15 cellular contexts compared by ENCODE assay signal in the genomic region with DNA sequence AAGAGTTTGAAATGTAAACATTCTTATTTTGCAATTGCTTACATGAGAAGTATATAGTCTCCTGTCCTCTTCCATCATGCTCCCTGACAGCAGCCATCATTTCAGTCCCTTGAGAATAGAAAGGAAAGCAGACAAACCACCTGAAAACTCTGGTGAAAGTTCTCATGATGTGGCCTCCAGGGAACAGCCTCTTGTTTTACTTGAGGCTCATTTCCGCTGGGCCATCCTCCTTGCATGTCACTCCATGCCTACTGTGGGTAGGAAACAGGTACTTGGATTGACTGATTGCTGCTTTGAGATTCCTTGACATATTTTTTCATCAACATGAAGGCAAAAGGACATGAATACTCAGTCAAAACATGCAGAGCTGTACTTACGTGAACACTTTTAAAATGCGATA. TPM values are rescaled to one million over a fixed set of nuclear protein-coding genes. Genes with fewer than 3 reads are reported as not detected.
A peak's percentile ranks its signal among the peaks of the same experiment; 100 is the strongest.
DNase-seq lines count a peak whose midpoint lies in the region; TF ChIP-seq lines count a peak whose summit lies in the region.
"Had no signal": no experiment of that assay in that cellular context is flagged by ENCODE, and none has a peak within 500 bp of the region (broad histone marks: within the 10 kb centered on the region; RNA-seq: fewer than 3 reads in every experiment).

No MANE protein-coding gene starts in this region.

- H3K9ac ChIP-seq in BLaER1 treated with 17β-estradiol and CSF1 and Interleukin-3, amounts not matched to agents 10 nM and 100 nM = peak overlapping the region in 1 of 11 experiments; percentile 62; a peak in 2 of 22 replicates
- H3K9ac ChIP-seq in mesendoderm (ENCODE audit: low read length) = no peak overlapping the region

- H4K20me1 ChIP-seq in BLaER1 treated with 17β-estradiol and CSF1 and Interleukin-3, amounts not matched to agents 10 nM and 100 nM = peaks cover 0 to 11% (median 0%) of the 10 kb centered on the region in 11 experiments; a peak in 2 of 22 replicates
- no peaks in the 10 kb centered on the region for H4K20me1 ChIP-seq in osteoblast (ENCODE audit: insufficient read depth, low read length)

- no peak overlapping the region for H2AK5ac ChIP-seq in mesendoderm (ENCODE audit: low read length)

- H2BK5ac ChIP-seq in mesendoderm (ENCODE audit: low read length) = no peak overlapping the region

- H3K79me1 ChIP-seq in mesendoderm (ENCODE audit: low read length) = no peaks in the 10 kb centered on the region

- H2AFZ ChIP-seq in osteoblast (ENCODE audit: low read length) = no peak overlapping the region
- H2AFZ ChIP-seq: PC-9 had no signal

- H4K8ac ChIP-seq in mesendoderm (ENCODE audit: low read depth, low read length) = no peak overlapping the region

- peak; percentile 30 for DNase-seq in NCI-H2107 treated with DMSO at 0.1 percent for 48 hours (lab: John Stamatoyannopoulos, UW; ENCODE audit: unreplicated experiment)
- DNase-seq in NCI-H2107 (lab: John Stamatoyannopoulos, UW) = no peak
- DNase-seq in NCI-H82 (lab: John Stamatoyannopoulos, UW) = peak; percentile 32
- peak; percentile 34 for DNase-seq in mesendoderm
- DNase-seq in osteoblast (ENCODE audit: insufficient read length, low spot score, missing footprints) = no peak
- DNase-seq in ureter (ENCODE audit: low spot score) = no peak
- DNase-seq in mucosa of gallbladder (ENCODE audit: low spot score) = no peak
- DNase-seq: CD4-positive, CD25-positive, alpha-beta regulatory T cell; DND-41; GF-D8; NCI-H2029; NCI-H446 treated with DMSO at 0.1 percent for 48 hours; PC-9 had no signal

- peak overlapping the region in 1 of 11 experiments; percentile 57; a peak in 2 of 22 replicates for H3K27ac ChIP-seq in BLaER1 treated with 17β-estradiol and CSF1 and Interleukin-3, amounts not matched to agents 10 nM and 100 nM
- H3K27ac ChIP-seq in mesendoderm (ENCODE audit: low read depth, low read length) (no peak overlapping the region), osteoblast (ENCODE audit: low read depth, low read length) (no peak overlapping the region)
- H3K27ac ChIP-seq: PC-9 had no signal

- no peaks in the 10 kb centered on the region for H3K27me3 ChIP-seq in BLaER1 treated with 17β-estradiol and CSF1 and Interleukin-3, amounts not matched to agents 10 nM and 100 nM
- H3K27me3 ChIP-seq in mesendoderm (ENCODE audit: insufficient read depth, low read length, poor library complexity) (no peaks in the 10 kb centered on the region), osteoblast (ENCODE audit: insufficient read depth, low read length) (peaks cover 15% of the 10 kb centered on the region)

- no peak overlapping the region for H3K56ac ChIP-seq in mesendoderm (ENCODE audit: low read length)

- peaks cover 0 to 28% (median 11%) of the 10 kb centered on the region in 11 experiments; a peak in 14 of 22 replicates for H3K36me3 ChIP-seq in BLaER1 treated with 17β-estradiol and CSF1 and Interleukin-3, amounts not matched to agents 10 nM and 100 nM
- H3K36me3 ChIP-seq in mesendoderm (ENCODE audit: control insufficient read depth, insufficient read depth, low read length) = no peaks in the 10 kb centered on the region
- H3K36me3 ChIP-seq in osteoblast (ENCODE audit: insufficient read depth, low read length) = no peaks in the 10 kb centered on the region

- H3K4me3 ChIP-seq in BLaER1 treated with 17β-estradiol and CSF1 and Interleukin-3, amounts not matched to agents 10 nM and 100 nM = no peak overlapping the region; a peak in 1 of 20 replicates
- H3K4me3 ChIP-seq in mesendoderm (ENCODE audit: low read length) (no peak overlapping the region), osteoblast (ENCODE audit: insufficient read depth, low read length) (no peak overlapping the region)
- H3K4me3 ChIP-seq: PC-9 had no signal

- no peak overlapping the region for H3K18ac ChIP-seq in mesendoderm (ENCODE audit: low read length)

- H3K23ac ChIP-seq in mesendoderm (ENCODE audit: low read length) = no peak overlapping the region

- no peak overlapping the region for H4K5ac ChIP-seq in mesendoderm (ENCODE audit: low read length)

- no peak for TF ChIP-seq CTCF in osteoblast (IDR thresholded peaks at IDR 0.05; ENCODE audit: extremely low read depth, low read depth, low read length)

- H2BK15ac ChIP-seq in mesendoderm (replicated peaks; ENCODE audit: low read depth) = no peak overlapping the region

- H3K4me2 ChIP-seq in BLaER1 treated with 17β-estradiol and CSF1 and Interleukin-3, amounts not matched to agents 10 nM and 100 nM = peak overlapping the region; percentile 21 to 86 (median 69)
- no peak overlapping the region for H3K4me2 ChIP-seq in mesendoderm (ENCODE audit: low read length)
- H3K4me2 ChIP-seq in osteoblast (ENCODE audit: insufficient read depth, low read length) = no peak overlapping the region
- H3K4me2 ChIP-seq: PC-9 had no signal

- H3K9me3 ChIP-seq in BLaER1 treated with 17β-estradiol and CSF1 and Interleukin-3, amounts not matched to agents 10 nM and 100 nM (replicated peaks in 1 of 11) = no peaks in the 10 kb centered on the region
- no peaks in the 10 kb centered on the region for H3K9me3 ChIP-seq in osteoblast (ENCODE audit: low read depth, low read length)

- no peak overlapping the region for H3K4ac ChIP-seq in mesendoderm (ENCODE audit: low read depth, low read length)

- no CpG with 5 or more reads among the region's 3 CpGs for WGBS in mesendoderm (ENCODE audit: extremely low coverage, insufficient coverage, low lambda C conversion rate)

- H3K4me1 ChIP-seq in BLaER1 treated with 17β-estradiol and CSF1 and Interleukin-3, amounts not matched to agents 10 nM and 100 nM = peaks cover 26 to 73% (median 52%) of the 10 kb centered on the region in 10 experiments
- no peaks in the 10 kb centered on the region for H3K4me1 ChIP-seq in mesendoderm (ENCODE audit: control insufficient read depth, low read depth, low read length)
- H3K4me1 ChIP-seq in osteoblast (ENCODE audit: insufficient read depth, low read length) = no peaks in the 10 kb centered on the region

- H2BK120ac ChIP-seq in mesendoderm (ENCODE audit: low read depth, low read length) = no peak overlapping the region

- H3K79me2 ChIP-seq in mesendoderm (ENCODE audit: control insufficient read depth, insufficient read depth, low read length) (peaks cover 2% of the 10 kb centered on the region), osteoblast (ENCODE audit: insufficient read depth, low read length) (no peaks in the 10 kb centered on the region)

RNA-seq across cellular contexts. Expression of a gene that starts 6.0 kb away (rescaled TPM):
- polyA plus RNA-seq in mesendoderm (2013, experiment 1 of 2) = 13.2 TPM
- 13.0 TPM for polyA plus RNA-seq in mesendoderm (2013, experiment 2 of 2)
- total RNA-seq in osteoblast (0.29 TPM in 1 of 2 replicates, not detected in the other), ureter (12.3 TPM), mucosa of gallbladder (6.5 TPM)
- total RNA-seq: CD4-positive, CD25-positive, alpha-beta regulatory T cell; SK-MEL-5 had no signal
- polyA plus RNA-seq: CD4-positive, CD25-positive, alpha-beta regulatory T cell had no signal

Comparison
In these comparisons a context has a peak if more than half of its experiments do, and no peak if none do; other contexts are left out.
1. DNase-seq: peak in NCI-H2107 treated with DMSO at 0.1 percent for 48 hours (single experiment), NCI-H82 (single experiment) and mesendoderm (single experiment); none in NCI-H2107 (single experiment), osteoblast (single experiment), ureter (single experiment) and mucosa of gallbladder (single experiment).
2. H3K4me2 ChIP-seq: peak in BLaER1 treated with 17β-estradiol and CSF1 and Interleukin-3, amounts not matched to agents 10 nM and 100 nM (11 of 11); none in mesendoderm (single experiment) and osteoblast (single experiment).